Comparison of ENCODE assay signal across 11 cellular contexts in genomic region chr5:159581502-159582249, GRCh38.
A peak's percentile ranks its signal among the peaks of the same experiment; 100 is the strongest.
DNase-seq lines count a peak whose midpoint lies in the region; ATAC-seq and TF ChIP-seq lines count a peak whose summit lies in the region.
"Had no signal": no experiment of that assay in that cellular context is flagged by ENCODE, and none has a peak within 500 bp of the region (broad histone marks: within the 10 kb centered on the region; RNA-seq: fewer than 3 reads in every experiment).

No MANE protein-coding gene starts in this region.

- no peaks in the 10 kb centered on the region for H3K4me1 ChIP-seq in H9 (ENCODE audit: insufficient read depth, low read length)
- H3K4me1 ChIP-seq in heart right ventricle: peaks cover 0 to 5% (median 0%) of the 10 kb centered on the region in 9 donors
- no peaks in the 10 kb centered on the region for H3K4me1 ChIP-seq in SJCRH30

- intact Hi-C loops in heart right ventricle (cut with DNase I): no loop called here

- no peak overlapping the region for H2BK12ac ChIP-seq in H9 (ENCODE audit: insufficient read length, low read depth, low read length)

- H4K91ac ChIP-seq in H9 (ENCODE audit: insufficient read length, low read depth, low read length): no peak overlapping the region

- H2AK5ac ChIP-seq in H9 (ENCODE audit: insufficient read length, low read length): no peak overlapping the region

- H2BK120ac ChIP-seq in H9 (ENCODE audit: low read depth, low read length, poor library complexity, severe bottlenecking): no peak overlapping the region

- H3K23me2 ChIP-seq in H9 (ENCODE audit: insufficient read length, low read depth, low read length, poor library complexity, severe bottlenecking): no peaks in the 10 kb centered on the region

- no peak overlapping the region for H3K4ac ChIP-seq in H9 (ENCODE audit: low read depth, low read length)

- POLR2A ChIA-PET in RWPE1 (lab: Yijun Ruan, JAX; ENCODE audit: low non-redundant PET): no interaction called here

- H3K4me3 Mint-ChIP-seq in H9: no peak overlapping the region
- H3K4me3 Mint-ChIP-seq in activated T-helper 17 cell treated with anti-CD3 and anti-CD28 coated beads, Interleukin-2, amount 50 U/mL, for 72 hours: no peak overlapping the region

- H3K27me3 ChIP-seq in H9 (ENCODE audit: insufficient read depth, low read length) (no peaks in the 10 kb centered on the region), heart right ventricle (no peaks in the 10 kb centered on the region), SJCRH30 (0 out of 2 replicates have a peak, but pooled peaks cover 3% of the 10 kb centered on the region)

- no peak overlapping the region for H2AFZ ChIP-seq in H9 (ENCODE audit: low read length)

- H3K18ac ChIP-seq in H9 (ENCODE audit: insufficient read length, low read depth, low read length): no peak overlapping the region

- no peaks in the 10 kb centered on the region for H3K79me2 ChIP-seq in H9 (ENCODE audit: insufficient read depth, low read length)

- ATAC-seq in heart right ventricle: peak in 6 of 8 donors; percentile 23 to 93 (median 68)
- no peak for ATAC-seq in activated T-helper 17 cell treated with anti-CD3 and anti-CD28 coated beads, Interleukin-2, amount 50 U/mL, for 72 hours (replicated peaks)
- no peak for ATAC-seq in GM21360 (IDR thresholded peaks at IDR 0.05; ENCODE audit: unreplicated experiment)

- H4K5ac ChIP-seq in H9 (ENCODE audit: insufficient read length, low read depth, low read length): no peak overlapping the region

- H4K20me1 ChIP-seq in H9 (ENCODE audit: control insufficient read depth, insufficient read depth, insufficient read length): no peaks in the 10 kb centered on the region

- no peak overlapping the region for H3K27ac ChIP-seq in H9 (ENCODE audit: insufficient read length, low read depth, low read length)
- no peak overlapping the region for H3K27ac ChIP-seq in RWPE1
- H3K27ac ChIP-seq in heart right ventricle: no peak overlapping the region
- H3K27ac ChIP-seq in SJCRH30: no peak overlapping the region

- no peaks in the 10 kb centered on the region for H3K36me3 Mint-ChIP-seq in H9 (ENCODE audit: insufficient read depth in 1 of 3, low read depth in 3 of 3)
- no peaks in the 10 kb centered on the region for H3K36me3 Mint-ChIP-seq in activated T-helper 17 cell treated with anti-CD3 and anti-CD28 coated beads, Interleukin-2, amount 50 U/mL, for 72 hours (ENCODE audit: low read depth)

- peaks cover 0 to 3% of the 10 kb centered on the region in 2 experiments; a peak in 2 of 5 replicates for H3K9me3 Mint-ChIP-seq in H9
- H3K9me3 Mint-ChIP-seq in activated T-helper 17 cell treated with anti-CD3 and anti-CD28 coated beads, Interleukin-2, amount 50 U/mL, for 72 hours: no peaks in the 10 kb centered on the region

- no peak overlapping the region for H2BK5ac ChIP-seq in H9 (ENCODE audit: insufficient read length, low read length)

- TF ChIP-seq CTCF in H9 (conservative IDR thresholded peaks at IDR 0.05) (peak; percentile 34; the same call in 2 of the 3 replicates), RWPE1 (conservative IDR thresholded peaks at IDR 0.05; ENCODE audit: low read depth) (no peak), heart right ventricle (IDR thresholded peaks at IDR 0.05) (no peak)

- no peak overlapping the region for H2BK20ac ChIP-seq in H9 (ENCODE audit: low read depth, low read length, poor library complexity, severe bottlenecking)

- H3K27ac Mint-ChIP-seq in H9: no peak overlapping the region
- H3K27ac Mint-ChIP-seq in activated T-helper 17 cell treated with anti-CD3 and anti-CD28 coated beads, Interleukin-2, amount 50 U/mL, for 72 hours: no peak overlapping the region

- no peak overlapping the region for H3K9ac ChIP-seq in H9 (ENCODE audit: extremely low read depth, insufficient read length, low read length)

- no peaks in the 10 kb centered on the region for H3K27me3 Mint-ChIP-seq in H9 (ENCODE audit: low read depth)
- H3K27me3 Mint-ChIP-seq in activated T-helper 17 cell treated with anti-CD3 and anti-CD28 coated beads, Interleukin-2, amount 50 U/mL, for 72 hours: peaks cover 1% of the 10 kb centered on the region

- H3K56ac ChIP-seq in H9 (ENCODE audit: insufficient read length, low read depth, low read length): no peak overlapping the region

- peak; percentile 43 for DNase-seq in AG08396 (ENCODE audit: low spot score)
- no peak for DNase-seq in H9
- peak; percentile 93 for DNase-seq in RWPE1 (ENCODE audit: low spot score)
- peak in 1 of 2 donors; percentile 7 for DNase-seq in heart right ventricle
- DNase-seq in HuH-7.5 (ENCODE audit: low spot score): no peak
- no peak for DNase-seq in SJCRH30
- DNase-seq: activated effector memory CD4-positive, alpha-beta T cell treated with Interleukin-2 at 50 U/mL for 16 hours; RPMI8226; stimulated activated CD4-positive, alpha-beta T cell treated with anti-CD3 and anti-CD28 coated beads, Interleukin-15, amount 100 ng/mL, for 24 hours had no signal

- CTCF ChIA-PET in RWPE1 (lab: Yijun Ruan, JAX): interaction anchor here (0.6 to 1.6 kb wide), 7 partner anchors 10 to 406 kb away, joined by 3 to 8 read pairs (median 3); no protein-coding TSS in a partner anchor

- H3K4me1 Mint-ChIP-seq in H9: peaks cover 0 to 2% of the 10 kb centered on the region in 2 experiments; a peak in 1 of 4 replicates
- no peaks in the 10 kb centered on the region for H3K4me1 Mint-ChIP-seq in activated T-helper 17 cell treated with anti-CD3 and anti-CD28 coated beads, Interleukin-2, amount 50 U/mL, for 72 hours

- no peak overlapping the region for H3K14ac ChIP-seq in H9 (ENCODE audit: insufficient read depth, low read length)

- WGBS in H9 (ENCODE audit: extremely low coverage, insufficient read length, low lambda C conversion rate): no CpG with 5 or more reads among the region's 7 CpGs
- WGBS in heart right ventricle, 2 donors: 43 to 54% methylated on average over 7 of the region's 7 CpGs

- H3K9me3 ChIP-seq in H9 (ENCODE audit: control insufficient read depth, low read depth, low read length): no peaks in the 10 kb centered on the region
- peaks cover 0 to 12% (median 0%) of the 10 kb centered on the region in 11 donors for H3K9me3 ChIP-seq in heart right ventricle
- H3K9me3 ChIP-seq in SJCRH30 (replicated peaks): no peaks in the 10 kb centered on the region

- H3T11ph ChIP-seq in H9 (ENCODE audit: low read length): no peak overlapping the region

- H2BK15ac ChIP-seq in H9 (ENCODE audit: low read depth, low read length): no peak overlapping the region

- no peak overlapping the region for H3K4me2 ChIP-seq in H9 (ENCODE audit: insufficient read depth, insufficient read length, low read length)

- H4K8ac ChIP-seq in H9 (replicated peaks; ENCODE audit: insufficient read length, low read depth, low read length): no peak overlapping the region

- no peak overlapping the region for H3K23ac ChIP-seq in H9 (ENCODE audit: insufficient read length, low read depth, low read length)

- H3K4me3 ChIP-seq in heart right ventricle: no peak overlapping the region
- H3K4me3 ChIP-seq in SJCRH30: no peak overlapping the region

- no peaks in the 10 kb centered on the region for H3K79me1 ChIP-seq in H9 (ENCODE audit: insufficient read depth, low read depth, low read length, poor library complexity, severe bottlenecking)

- H3K36me3 ChIP-seq in heart right ventricle (no peaks in the 10 kb centered on the region), SJCRH30 (no peaks in the 10 kb centered on the region)

Comparison
In these comparisons a context has a peak if more than half of its experiments do, and no peak if none do; other contexts are left out.
1. DNase-seq: peak in AG08396 (single experiment) and RWPE1 (single experiment); none in H9 (single experiment), HuH-7.5 (single experiment) and SJCRH30 (0 of 2).
2. ATAC-seq: peak in heart right ventricle (6 of 8); none in activated T-helper 17 cell treated with anti-CD3 and anti-CD28 coated beads, Interleukin-2, amount 50 U/mL, for 72 hours (single experiment) and GM21360 (single experiment).